Comparison of ENCODE assay signal across 8 cellular contexts in the genomic region with DNA sequence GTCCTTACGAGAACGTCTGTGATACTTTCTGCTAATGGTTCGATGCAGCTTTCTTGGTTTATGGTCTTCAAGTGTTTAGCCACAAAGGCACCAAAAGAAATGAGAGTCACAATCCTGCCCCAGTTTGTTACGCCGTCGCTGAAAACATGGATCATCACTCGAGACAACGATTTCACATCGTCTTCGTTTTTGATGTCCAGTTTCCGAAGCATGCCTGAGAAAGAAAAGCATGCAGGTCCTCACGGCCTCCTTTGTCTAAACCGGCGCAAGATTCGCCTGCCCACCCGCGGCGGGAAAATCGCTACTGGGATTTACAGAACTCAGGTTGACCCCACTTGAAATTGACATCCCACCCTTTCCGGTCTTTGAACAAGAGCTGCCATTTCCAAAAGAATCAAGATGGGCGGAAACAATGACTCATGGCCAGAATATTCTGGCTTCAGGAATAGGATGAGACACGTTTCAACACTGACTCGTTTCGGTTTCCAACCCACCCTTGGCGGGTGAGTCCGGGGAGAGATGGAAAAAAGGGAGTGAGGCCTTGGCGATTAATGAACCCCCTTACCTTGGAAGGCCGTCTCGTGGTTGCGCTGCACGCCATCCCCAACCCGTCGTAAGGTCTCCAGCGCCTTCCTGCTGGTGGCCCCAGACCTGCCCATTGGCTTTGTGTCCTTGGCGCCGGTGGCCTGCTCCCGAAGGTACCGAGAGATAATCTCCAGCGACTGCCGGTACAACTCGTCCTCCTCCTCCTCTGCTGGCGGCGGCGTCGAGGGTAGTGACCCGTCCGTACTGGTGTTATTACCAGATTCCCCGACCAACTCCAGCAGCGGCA. TPM values are rescaled to one million over a fixed set of nuclear protein-coding genes. Genes with fewer than 3 reads are reported as not detected.
A peak's percentile ranks its signal among the peaks of the same experiment; 100 is the strongest.
DNase-seq lines count a peak whose midpoint lies in the region; ATAC-seq and TF ChIP-seq lines count a peak whose summit lies in the region.

No MANE protein-coding gene starts in this region.

- H3K27ac Mint-ChIP-seq in IgD-negative memory B cell (peak overlapping the region; percentile 95 to 99 (median 96)), immature natural killer cell (peak overlapping the region; percentile 89 to 98 (median 96))

- peaks cover 48% of the 10 kb centered on the region for H3K36me3 ChIP-seq in ES-I3 (ENCODE audit: insufficient read depth, low read length)
- peaks cover 53% of the 10 kb centered on the region for H3K36me3 ChIP-seq in SJCRH30
- peaks cover 57% of the 10 kb centered on the region for H3K36me3 ChIP-seq in brain microvascular endothelial cell (replicated peaks)
- peaks cover 54% of the 10 kb centered on the region for H3K36me3 ChIP-seq in skeletal muscle satellite cell (ENCODE audit: insufficient read depth, low read length)

- H3K27me3 Mint-ChIP-seq in IgD-negative memory B cell (no peaks in the 10 kb centered on the region), immature natural killer cell (ENCODE audit: low read depth in 3 of 3) (peaks cover 11 to 37% (median 35%) of the 10 kb centered on the region in 3 donors)

- ATAC-seq in GM18511 (IDR thresholded peaks at IDR 0.05; ENCODE audit: unreplicated experiment) (no peak), HG03442 (IDR thresholded peaks at IDR 0.05; ENCODE audit: unreplicated experiment) (no peak)

- H3K9me3 ChIP-seq in ES-I3 (ENCODE audit: control insufficient read depth, insufficient read depth, low read length) (0 out of 2 replicates have a peak, but pooled peaks cover 3% of the 10 kb centered on the region), SJCRH30 (replicated peaks) (no peaks in the 10 kb centered on the region), skeletal muscle satellite cell (replicated peaks; ENCODE audit: low read length) (no peaks in the 10 kb centered on the region)

- peaks cover 26% of the 10 kb centered on the region for H3K4me1 ChIP-seq in ES-I3 (ENCODE audit: insufficient read depth, low read length)
- H3K4me1 ChIP-seq in SJCRH30 = peaks cover 2% of the 10 kb centered on the region
- peaks cover 23% of the 10 kb centered on the region for H3K4me1 ChIP-seq in skeletal muscle satellite cell (ENCODE audit: control insufficient read depth, insufficient read depth, low read length)

- peaks cover 0 to 1% (median 0%) of the 10 kb centered on the region in 3 donors for H3K9me3 Mint-ChIP-seq in IgD-negative memory B cell
- no peaks in the 10 kb centered on the region for H3K9me3 Mint-ChIP-seq in immature natural killer cell

- H3K4me3 Mint-ChIP-seq in IgD-negative memory B cell (peak overlapping the region; percentile 95 to 100 (median 98)), immature natural killer cell (peak overlapping the region; percentile 96 to 99 (median 98))

- H3K4me3 ChIP-seq in SJCRH30 = peak overlapping the region; percentile 89
- H3K4me3 ChIP-seq in brain microvascular endothelial cell (ENCODE audit: low read depth, low read length) = peak overlapping the region; percentile 100
- peak overlapping the region; percentile 96 for H3K4me3 ChIP-seq in skeletal muscle satellite cell (ENCODE audit: low read length)

- DNase-seq in SJCRH30 (peak; percentile 61 to 68), brain microvascular endothelial cell (peak; percentile 82), immature natural killer cell (peak; percentile 46 to 60 (median 56))

- in situ Hi-C loops in brain microvascular endothelial cell (cut with HindIII; ENCODE audit: low pct_ligation_motif_present, low sequenced_read_pairs) = no loop called here

- H3K27ac ChIP-seq in SJCRH30 (peak overlapping the region; percentile 94), brain microvascular endothelial cell (peak overlapping the region; percentile 97)

- peaks cover 9 to 37% (median 34%) of the 10 kb centered on the region in 3 donors for H3K4me1 Mint-ChIP-seq in IgD-negative memory B cell
- H3K4me1 Mint-ChIP-seq in immature natural killer cell = peaks cover 56 to 59% of the 10 kb centered on the region in 2 donors

- no peak for TF ChIP-seq CTCF in brain microvascular endothelial cell (IDR thresholded peaks at IDR 0.05; ENCODE audit: low read depth, low read length, missing control alignments)

- H3K36me3 Mint-ChIP-seq in IgD-negative memory B cell (peaks cover 38% of the 10 kb centered on the region), immature natural killer cell (peaks cover 44 to 52% (median 48%) of the 10 kb centered on the region in 3 donors)

- H3K9ac ChIP-seq in ES-I3 (ENCODE audit: low read depth, low read length) (peak overlapping the region; percentile 99), skeletal muscle satellite cell (ENCODE audit: low read depth, low read length) (peak overlapping the region; percentile 100)

- H3K27me3 ChIP-seq in SJCRH30 (no peaks in the 10 kb centered on the region), brain microvascular endothelial cell (replicated peaks) (no peaks in the 10 kb centered on the region), skeletal muscle satellite cell (ENCODE audit: control insufficient read depth, insufficient read depth, low read length) (no peaks in the 10 kb centered on the region)

- peak overlapping the region; percentile 91 for H3K4me2 ChIP-seq in skeletal muscle satellite cell (ENCODE audit: low read length)

RNA-seq across cellular contexts. Expression of a gene that starts 0.9 kb away (rescaled TPM):
- polyA plus RNA-seq in IgD-negative memory B cell (99.6 TPM), immature natural killer cell (100 to 1,000 TPM in 1 of 3 donors, 10 to 100 TPM in 2; 44.2 to 113 (median 73.0) TPM)
- 99.4 and 104 TPM in 2 replicates for total RNA-seq in SJCRH30 (2014; rRNA removed; shearing (Covaris generic))
- 285 and 293 TPM in 2 replicates for total RNA-seq in skeletal muscle satellite cell (2012; rRNA removed)

RNA-seq across cellular contexts. Expression of a gene that starts 29.3 kb away (rescaled TPM):
- polyA plus RNA-seq in IgD-negative memory B cell (0.30 TPM), immature natural killer cell (not detected)
- not detected in 2 replicates for total RNA-seq in SJCRH30 (2014; rRNA removed; shearing (Covaris generic))
- total RNA-seq in skeletal muscle satellite cell (2012; rRNA removed) = 12.9 and 14.6 TPM in 2 replicates

RNA-seq across cellular contexts. Expression of a gene that starts 50.9 kb away (rescaled TPM):
- polyA plus RNA-seq in IgD-negative memory B cell (73.9 TPM), immature natural killer cell (10 to 100 TPM; 52.2 to 97.5 (median 82.3) TPM)
- 89.3 and 91.6 TPM in 2 replicates for total RNA-seq in SJCRH30 (2014; rRNA removed; shearing (Covaris generic))
- 71.9 and 79.3 TPM in 2 replicates for total RNA-seq in skeletal muscle satellite cell (2012; rRNA removed)
